Comparison of ENCODE assay signal across 16 cellular contexts in the genomic region with DNA sequence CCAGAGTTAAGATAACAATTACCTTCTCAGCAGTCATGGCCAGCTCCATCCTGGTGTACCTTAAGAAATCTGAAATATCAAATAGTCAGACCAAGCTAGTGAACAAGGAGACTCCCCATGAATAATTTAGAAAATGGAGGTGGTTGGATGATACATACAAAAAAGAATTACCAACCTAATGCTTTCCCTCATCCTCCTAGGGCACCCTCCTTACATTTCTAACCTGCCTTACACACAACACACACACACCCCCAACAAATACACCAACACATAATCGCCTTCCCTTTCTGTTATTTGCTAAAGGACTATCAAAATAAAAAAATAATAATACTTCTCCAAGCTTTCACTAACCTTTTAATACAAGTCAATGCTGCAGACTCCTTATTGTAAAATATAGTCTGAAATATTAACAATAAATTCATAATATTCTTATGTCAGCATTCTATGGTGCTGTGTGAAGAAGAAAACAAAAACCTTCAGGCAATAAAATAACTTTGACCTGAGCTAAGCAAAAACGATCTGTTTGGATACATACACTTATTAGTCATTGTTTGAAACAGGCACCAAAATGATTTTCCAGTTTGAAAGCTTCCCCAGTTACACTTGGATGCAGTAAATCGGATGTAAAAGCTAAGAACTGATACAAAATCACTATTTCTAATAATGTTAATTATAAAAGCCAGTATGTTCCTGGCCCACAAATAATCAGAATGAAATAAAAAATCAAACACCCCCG. TPM values are rescaled to one million over a fixed set of nuclear protein-coding genes. Genes with fewer than 3 reads are reported as not detected.
DNase-seq lines count a peak whose midpoint lies in the region; ATAC-seq and TF ChIP-seq lines count a peak whose summit lies in the region.
"Had no signal": no experiment of that assay in that cellular context is flagged by ENCODE, and none has a peak within 500 bp of the region (broad histone marks: within the 10 kb centered on the region; RNA-seq: fewer than 3 reads in every experiment).

No MANE protein-coding gene starts in this region.

- intact Hi-C loops in tibial artery (cut with DNase I; ENCODE audit: low total_unique reads): no loop called here

- POLR2A ChIA-PET in HEK293 (lab: Yijun Ruan, JAX): no interaction called here

- no peak for TF ChIP-seq CTCF in HEK293 (tag by site-specific recombination; IDR thresholded peaks at IDR 0.05)
- TF ChIP-seq CTCF in WI38 (IDR thresholded peaks at IDR 0.05; ENCODE audit: low read depth, low read length): no peak
- TF ChIP-seq CTCF in fibroblast of villous mesenchyme (IDR thresholded peaks at IDR 0.05; ENCODE audit: insufficient read depth, low read depth, low read length): no peak
- no peak for TF ChIP-seq CTCF in tibial artery (IDR thresholded peaks at IDR 0.05)

- peak overlapping the region; percentile 3 to 87 (median 55) for H3K9ac ChIP-seq in subcutaneous abdominal adipose tissue (ENCODE audit: low read length in 5 of 5)

- DNase-seq in fibroblast of villous mesenchyme (ENCODE audit: low read depth) (peak; percentile 32), tibial artery (no peak)
- no peak for DNase-seq in stimulated activated naive CD4-positive, alpha-beta T cell treated with Interleukin-2 at 50 U/mL for 16 hours (lab: John Stamatoyannopoulos, UW)
- DNase-seq in stimulated activated CD4-positive, alpha-beta T cell treated with anti-CD3 and anti-CD28 coated beads, Interleukin-2, amount 100 ng/mL, for 24 hours: no peak
- DNase-seq: activated naive CD4-positive, alpha-beta T cell treated with Interleukin-2 at 50 U/mL for 16 hours; cortex of kidney; foreskin melanocyte; NCI-H187 treated with DMSO at 0.1 percent for 48 hours; NCI-H748 treated with DMSO at 0.1 percent for 48 hours; Right ventricle myocardium superior; sigmoid colon; substantia nigra had no signal

- no peak overlapping the region for H3K27ac ChIP-seq in HEK293 (ENCODE audit: extremely low read depth, low read depth, low read length)
- H3K27ac ChIP-seq in subcutaneous abdominal adipose tissue (ENCODE audit: low read depth, low read length): peak overlapping the region; percentile 96
- no peak overlapping the region for H3K27ac ChIP-seq in tibial artery

- peaks cover 4 to 16% of the 10 kb centered on the region in 2 experiments; a peak in 2 of 3 replicates for H3K36me3 ChIP-seq in HEK293 (ENCODE audit: control insufficient read depth in 2 of 2, insufficient read depth in 1 of 2, low read length in 2 of 2)
- no peaks in the 10 kb centered on the region for H3K36me3 ChIP-seq in subcutaneous abdominal adipose tissue (ENCODE audit: control insufficient read depth in 5 of 5, insufficient read depth in 5 of 5, low read length in 5 of 5)
- no peaks in the 10 kb centered on the region for H3K36me3 ChIP-seq in tibial artery
- H3K36me3 ChIP-seq: sigmoid colon had no signal

- H3K27me3 ChIP-seq in subcutaneous abdominal adipose tissue (ENCODE audit: control insufficient read depth in 5 of 5, insufficient read depth in 4 of 5, low read length in 5 of 5) (peaks cover 0 to 36% (median 17%) of the 10 kb centered on the region in 5 donors), tibial artery (peaks cover 0 to 52% of the 10 kb centered on the region in 2 donors)

- ATAC-seq in HG03354 (IDR thresholded peaks at IDR 0.05; ENCODE audit: poor library complexity, severe bottlenecking, unreplicated experiment): no peak

- CTCF ChIA-PET in HEK293 (lab: Yijun Ruan, JAX): interaction anchor here (0.6 kb wide), 2 partner anchors 9 to 11 kb away, joined by 3 read pairs; no protein-coding TSS in a partner anchor

- H3K9me3 ChIP-seq in HEK293 (ENCODE audit: control insufficient read depth, insufficient read depth, low read depth, low read length) (no peaks in the 10 kb centered on the region), subcutaneous abdominal adipose tissue (ENCODE audit: control insufficient read depth in 5 of 5, low read length in 5 of 5) (no peaks in the 10 kb centered on the region), tibial artery (no peaks in the 10 kb centered on the region)
- H3K9me3 ChIP-seq: sigmoid colon had no signal

- H3K4me1 ChIP-seq in HEK293 (ENCODE audit: control insufficient read depth, insufficient read depth, low read length): peaks cover 10% of the 10 kb centered on the region
- H3K4me1 ChIP-seq in subcutaneous abdominal adipose tissue (ENCODE audit: control insufficient read depth in 5 of 5, insufficient read depth in 5 of 5, low read length in 5 of 5): peaks cover 0 to 61% (median 54%) of the 10 kb centered on the region in 5 donors
- H3K4me1 ChIP-seq in tibial artery: peaks cover 0 to 25% (median 17%) of the 10 kb centered on the region in 4 donors

- H3K4me3 ChIP-seq in HEK293 (ENCODE audit: low read depth, low read length) (no peak overlapping the region; the same call in 1 of the 2 replicates), WI38 (ENCODE audit: low read depth, low read length) (peak overlapping the region; percentile 72), fibroblast of villous mesenchyme (ENCODE audit: low read depth, low read length) (peak overlapping the region; percentile 99), subcutaneous abdominal adipose tissue (ENCODE audit: low read depth in 1 of 5, low read length in 5 of 5) (peak overlapping the region; percentile 71 to 100 (median 87)), tibial artery (no peak overlapping the region)

TF ChIP-seq in HEK293, 187 proteins besides CTCF, POLR2A, EP300 and RAD21:
- TF ChIP-seq, protein P1, sequence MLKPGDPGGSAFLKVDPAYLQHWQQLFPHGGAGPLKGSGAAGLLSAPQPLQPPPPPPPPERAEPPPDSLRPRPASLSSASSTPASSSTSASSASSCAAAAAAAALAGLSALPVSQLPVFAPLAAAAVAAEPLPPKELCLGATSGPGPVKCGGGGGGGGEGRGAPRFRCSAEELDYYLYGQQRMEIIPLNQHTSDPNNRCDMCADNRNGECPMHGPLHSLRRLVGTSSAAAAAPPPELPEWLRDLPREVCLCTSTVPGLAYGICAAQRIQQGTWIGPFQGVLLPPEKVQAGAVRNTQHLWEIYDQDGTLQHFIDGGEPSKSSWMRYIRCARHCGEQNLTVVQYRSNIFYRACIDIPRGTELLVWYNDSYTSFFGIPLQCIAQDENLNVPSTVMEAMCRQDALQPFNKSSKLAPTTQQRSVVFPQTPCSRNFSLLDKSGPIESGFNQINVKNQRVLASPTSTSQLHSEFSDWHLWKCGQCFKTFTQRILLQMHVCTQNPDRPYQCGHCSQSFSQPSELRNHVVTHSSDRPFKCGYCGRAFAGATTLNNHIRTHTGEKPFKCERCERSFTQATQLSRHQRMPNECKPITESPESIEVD (tag by site-specific recombination; IDR thresholded peaks at IDR 0.05): no peak
- TF ChIP-seq ZFHX2 (tag by site-specific recombination; conservative IDR thresholded peaks at IDR 0.05) (no peak), ZNF658 (tag by site-specific recombination; IDR thresholded peaks at IDR 0.05) (no peak), ZNF366 (tag by site-specific recombination; conservative IDR thresholded peaks at IDR 0.05) (0 out of 2 replicates have a peak, but pooled peaks have one; percentile 9), ZBTB20 (tag by site-specific recombination; IDR thresholded peaks at IDR 0.05) (no peak), ZNF510 (tag by site-specific recombination; IDR thresholded peaks at IDR 0.05; ENCODE audit: insufficient replicate concordance) (peak; percentile 10)

RNA-seq across cellular contexts. Expression of a gene that starts 3.4 kb away (rescaled TPM):
- 16.4 and 19.3 TPM in 2 replicates for total RNA-seq in fibroblast of villous mesenchyme

RNA-seq across cellular contexts. Expression of a gene that starts 31.2 kb away (rescaled TPM):
- total RNA-seq in fibroblast of villous mesenchyme: not detected in 2 replicates
- total RNA-seq: Right ventricle myocardium superior, sigmoid colon had no signal

Comparison
In these comparisons a context has a peak if more than half of its experiments do, and no peak if none do; other contexts are left out.
1. H3K4me3 ChIP-seq: peak in WI38 (single experiment), fibroblast of villous mesenchyme (single experiment) and subcutaneous abdominal adipose tissue (5 of 5); none in HEK293 (single experiment) and tibial artery (0 of 2).